Comparison of ENCODE assay signal across 16 cellular contexts in genomic region chr6:123417411-123417810, GRCh38.
"Had no signal": no experiment of that assay in that cellular context is flagged by ENCODE, and none has a peak within 500 bp of the region (broad histone marks: within the 10 kb centered on the region; RNA-seq: fewer than 3 reads in every experiment).

No MANE protein-coding gene starts in this region.

- H3K4me1 Mint-ChIP-seq: activated CD4-positive, alpha-beta T cell treated with anti-CD3 and anti-CD28 coated beads for 36 hours; stimulated activated naive B cell treated with anti-CD40 and anti-IgM and Interleukin-4, amounts not matched to agents 10 μg/mL and 1 μg/mL and 100 μg/mL, for 72 hours had no signal

- H3K27me3 ChIP-seq: esophagus muscularis mucosa, hepatocyte, spleen, tibial nerve had no signal

- ATAC-seq: activated CD4-positive, alpha-beta T cell treated with anti-CD3 and anti-CD28 coated beads for 36 hours; sciatic nerve; stimulated activated naive B cell treated with anti-CD40 and anti-IgM and Interleukin-4, amounts not matched to agents 10 μg/mL and 1 μg/mL and 100 μg/mL, for 72 hours had no signal

- H3K36me3 ChIP-seq: esophagus muscularis mucosa, prostate gland, spleen, tibial nerve had no signal

- H3K4me3 ChIP-seq: esophagus muscularis mucosa, hepatocyte, prostate gland, spleen, tibial nerve had no signal

- H3K4me3 Mint-ChIP-seq: activated CD4-positive, alpha-beta T cell treated with anti-CD3 and anti-CD28 coated beads for 36 hours; activated naive CD8-positive, alpha-beta T cell; nephron progenitor cell; stimulated activated naive B cell treated with anti-CD40 and anti-IgM and Interleukin-4, amounts not matched to agents 10 μg/mL and 1 μg/mL and 100 μg/mL, for 72 hours; T-helper 2 cell treated with Interferon-gamma antibody and Interleukin-4, amounts not matched to agents 5 μg/mL and 100 μg/mL, for 36 hours had no signal

- H3K36me3 Mint-ChIP-seq: activated naive CD8-positive, alpha-beta T cell; stimulated activated naive B cell treated with anti-CD40 and anti-IgM and Interleukin-4, amounts not matched to agents 10 μg/mL and 1 μg/mL and 100 μg/mL, for 72 hours had no signal

- H3K27me3 Mint-ChIP-seq: activated CD4-positive, alpha-beta T cell treated with anti-CD3 and anti-CD28 coated beads for 36 hours; activated naive CD8-positive, alpha-beta T cell; stimulated activated naive B cell treated with anti-CD40 and anti-IgM and Interleukin-4, amounts not matched to agents 10 μg/mL and 1 μg/mL and 100 μg/mL, for 72 hours had no signal

- H3K4me1 ChIP-seq: esophagus muscularis mucosa, prostate gland, spleen had no signal

- H3K9me3 Mint-ChIP-seq: nephron progenitor cell; stimulated activated naive B cell treated with anti-CD40 and anti-IgM and Interleukin-4, amounts not matched to agents 10 μg/mL and 1 μg/mL and 100 μg/mL, for 72 hours; T-helper 2 cell treated with Interferon-gamma antibody and Interleukin-4, amounts not matched to agents 5 μg/mL and 100 μg/mL, for 36 hours had no signal

- H2AFZ ChIP-seq: hepatocyte had no signal

- H3K27ac Mint-ChIP-seq: activated CD4-positive, alpha-beta T cell treated with anti-CD3 and anti-CD28 coated beads for 36 hours; activated naive CD8-positive, alpha-beta T cell; nephron progenitor cell; stimulated activated naive B cell treated with anti-CD40 and anti-IgM and Interleukin-4, amounts not matched to agents 10 μg/mL and 1 μg/mL and 100 μg/mL, for 72 hours; T-helper 2 cell treated with Interferon-gamma antibody and Interleukin-4, amounts not matched to agents 5 μg/mL and 100 μg/mL, for 36 hours had no signal

- H3K79me2 ChIP-seq: hepatocyte had no signal

- H3K9me3 ChIP-seq: esophagus muscularis mucosa, prostate gland, spleen, tibial nerve had no signal

- H3K27ac ChIP-seq: esophagus muscularis mucosa, hepatocyte, prostate gland, spleen had no signal

- DNase-seq: activated CD4-positive, alpha-beta T cell treated with anti-CD3 and anti-CD28 coated beads for 36 hours; activated CD4-positive, alpha-beta T cell treated with anti-CD3 and anti-CD28 coated beads, Interleukin-2, amount 50 U/mL, for 48 hours; activated T-cell treated with anti-CD3 and anti-CD28 coated beads for 4 hours; dermis blood vessel endothelial cell; effector memory CD4-positive, alpha-beta T cell; left cardiac atrium; nephron progenitor cell; spleen; stimulated activated naive B cell treated with anti-CD40 and anti-IgM and Interleukin-4, amounts not matched to agents 10 μg/mL and 1 μg/mL and 100 μg/mL, for 72 hours had no signal

- H3K4me2 ChIP-seq: hepatocyte had no signal
